ENCODE assay signal across 8 cellular contexts in the genomic region with DNA sequence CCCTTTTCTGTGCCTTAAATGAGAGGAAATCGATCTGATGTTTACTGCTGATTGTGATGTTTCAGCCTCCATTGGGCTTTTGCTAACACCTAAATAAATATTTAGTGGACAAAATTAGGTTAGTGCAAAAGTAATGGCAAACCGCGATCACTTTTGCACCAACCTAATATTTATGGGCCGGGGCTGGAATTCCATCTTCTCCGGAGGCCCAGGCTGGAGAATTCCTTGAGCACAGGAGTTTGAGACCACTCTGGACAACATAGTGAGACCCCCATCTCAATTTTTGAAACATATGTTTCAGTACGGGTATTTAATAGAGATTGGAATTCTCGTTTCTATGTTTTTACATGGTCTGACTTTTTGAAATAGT. TPM values are rescaled to one million over a fixed set of nuclear protein-coding genes. Genes with fewer than 3 reads are reported as not detected.
A peak's percentile ranks its signal among the peaks of the same experiment; 100 is the strongest.
DNase-seq lines count a peak whose midpoint lies in the region; ATAC-seq and TF ChIP-seq lines count a peak whose summit lies in the region.

No MANE protein-coding gene starts in this region.

- ATAC-seq in body of pancreas: no peak

- H3K36me3 ChIP-seq in body of pancreas (replicated peaks in 1 of 2; ENCODE audit: insufficient read depth in 1 of 2, low read depth in 2 of 2) (peaks cover 2 to 7% of the 10 kb centered on the region in 2 donors), thymus (ENCODE audit: control insufficient read depth, insufficient read depth) (peaks cover 19% of the 10 kb centered on the region)

- TF ChIP-seq POLR2A in body of pancreas (IDR thresholded peaks at IDR 0.05): no peak
- TF ChIP-seq POLR2A in lower leg skin (IDR thresholded peaks at IDR 0.05): no peak

- in situ Hi-C loops in KBM-7 (cut with MboI; ENCODE audit: low pct_unique_long_range_greater_than_20kb, low sequenced_read_pairs): no loop called here

- H3K9me3 ChIP-seq in body of pancreas: peaks cover 0 to 17% (median 0%) of the 10 kb centered on the region in 3 donors
- H3K9me3 ChIP-seq in thymus (ENCODE audit: control insufficient read depth): peaks cover 11% of the 10 kb centered on the region

- H3K4me3 Mint-ChIP-seq in activated T-cell treated with anti-CD3 and anti-CD28 coated beads, Interleukin-2, amount 50 U/mL, for 24 hours: peak overlapping the region; percentile 87

- TF ChIP-seq CTCF in body of pancreas (IDR thresholded peaks at IDR 0.05) (no peak), lower leg skin (IDR thresholded peaks at IDR 0.05) (no peak)

- peaks cover 18% of the 10 kb centered on the region for H3K4me1 Mint-ChIP-seq in activated T-cell treated with anti-CD3 and anti-CD28 coated beads, Interleukin-2, amount 50 U/mL, for 24 hours (ENCODE audit: low read depth)

- no peak for DNase-seq in activated T-cell treated with anti-CD3 and anti-CD28 coated beads, Interleukin-2, amount 50 U/mL, for 24 hours
- DNase-seq in activated T-cell treated with anti-CD3 and anti-CD28 coated beads, Interleukin-2, amount 50 U/mL, for 1 hour: no peak
- DNase-seq in body of pancreas (no peak), lower leg skin (ENCODE audit: low spot score in 2 of 2) (no peak), NCI-H524 treated with DMSO at 0.1 percent for 48 hours (lab: John Stamatoyannopoulos, UW) (no peak), KBM-7 (no peak), HK-2 (ENCODE audit: unreplicated experiment) (no peak)

- peaks cover 57% of the 10 kb centered on the region for H3K9me3 Mint-ChIP-seq in activated T-cell treated with anti-CD3 and anti-CD28 coated beads, Interleukin-2, amount 50 U/mL, for 24 hours

- WGBS in body of pancreas, 2 donors: 27 to 33% methylated on average over 7 of the region's 7 CpGs
- 36 to 38% methylated on average over 7 of the region's 7 CpGs for WGBS in lower leg skin, 2 donors
- WGBS in thymus: 52% methylated on average over 7 of the region's 7 CpGs

- H3K4me1 ChIP-seq in body of pancreas (peaks cover 5% of the 10 kb centered on the region), thymus (ENCODE audit: control insufficient read depth, insufficient read depth, low read length) (no peaks in the 10 kb centered on the region)

- no peaks in the 10 kb centered on the region for H3K27me3 Mint-ChIP-seq in activated T-cell treated with anti-CD3 and anti-CD28 coated beads, Interleukin-2, amount 50 U/mL, for 24 hours

- intact Hi-C loops in body of pancreas (cut with DNase I): no loop called here
- intact Hi-C loops in lower leg skin (cut with DNase I; ENCODE audit: low total_unique reads): no loop called here

- peak overlapping the region; percentile 56 to 76 for H3K4me3 ChIP-seq in body of pancreas
- peak overlapping the region; percentile 79 for H3K4me3 ChIP-seq in lower leg skin (ENCODE audit: low read depth, poor library complexity, severe bottlenecking)
- peak overlapping the region; percentile 93 for H3K4me3 ChIP-seq in thymus (ENCODE audit: low read length)

- peak overlapping the region; percentile 96 for H3K27ac Mint-ChIP-seq in activated T-cell treated with anti-CD3 and anti-CD28 coated beads, Interleukin-2, amount 50 U/mL, for 24 hours

- peaks cover 77% of the 10 kb centered on the region for H3K36me3 Mint-ChIP-seq in activated T-cell treated with anti-CD3 and anti-CD28 coated beads, Interleukin-2, amount 50 U/mL, for 24 hours (ENCODE audit: low read depth)

- H3K27me3 ChIP-seq in body of pancreas (no peaks in the 10 kb centered on the region), thymus (ENCODE audit: control insufficient read depth, insufficient read depth) (no peaks in the 10 kb centered on the region)

- peak overlapping the region; percentile 55 to 95 (median 81) for H3K27ac ChIP-seq in body of pancreas
- peak overlapping the region; percentile 98 for H3K27ac ChIP-seq in thymus (ENCODE audit: low read depth)

RNA-seq across cellular contexts. Expression of gene ZNF880, which starts 0.6 kb away (rescaled TPM):
- 10 to 100 TPM; 12.2 to 17.8 TPM for total RNA-seq in body of pancreas
- 10 to 100 TPM; 15.2 to 19.7 (median 15.7) TPM for total RNA-seq in lower leg skin
- polyA plus RNA-seq in thymus: 24.3 TPM

RNA-seq across cellular contexts. Expression of gene ZNF528, which starts 27.3 kb away (rescaled TPM):
- total RNA-seq in body of pancreas: 10 to 100 TPM in 1 of 2 donors, 1 to 10 TPM in 1; 6.9 to 13.7 TPM
- 10 to 100 TPM; 13.4 to 17.9 (median 14.7) TPM for total RNA-seq in lower leg skin
- 18.4 TPM for polyA plus RNA-seq in thymus

RNA-seq across cellular contexts. Expression of gene ZNF610, which starts 34.3 kb away (rescaled TPM):
- total RNA-seq in body of pancreas (under 1 TPM in 1 of 2 donors, not detected in 1; 0.78 TPM), lower leg skin (1 to 10 TPM in 1 of 4 donors, under 1 TPM in 3; 0.67 to 1.3 (median 0.87) TPM)
- polyA plus RNA-seq in thymus: 5.3 TPM

RNA-seq across cellular contexts. Expression of gene ZNF534, which starts 58.6 kb away (rescaled TPM):
- total RNA-seq in body of pancreas (not detected), lower leg skin (under 1 TPM in 2 of 4 donors, not detected in 2; 0.13 to 0.19 TPM)
- polyA plus RNA-seq in thymus: 0.82 TPM
